ENCODE assay signal across 26 cellular contexts in the genomic region with DNA sequence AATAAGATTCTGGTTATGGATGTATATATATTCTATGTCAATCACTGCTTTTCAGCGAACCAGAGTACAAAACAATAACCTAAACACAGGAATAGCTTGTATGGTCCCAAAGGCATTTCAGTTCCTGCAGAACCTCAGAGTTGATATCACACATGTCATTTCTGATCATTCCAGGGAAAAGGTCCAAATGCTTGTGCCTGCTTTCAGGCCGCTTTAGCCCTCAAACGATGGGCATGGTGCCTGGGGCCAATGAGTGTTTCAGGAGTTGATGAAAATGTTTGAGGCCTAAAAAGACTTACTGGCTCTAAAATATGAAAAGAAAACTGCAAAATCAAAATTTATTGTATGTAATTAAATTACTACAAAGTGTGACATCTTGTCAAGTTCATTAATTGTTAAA. TPM values are rescaled to one million over a fixed set of nuclear protein-coding genes. Genes with fewer than 3 reads are reported as not detected.
"Had no signal": no experiment of that assay in that cellular context is flagged by ENCODE, and none has a peak within 500 bp of the region (broad histone marks: within the 10 kb centered on the region; RNA-seq: fewer than 3 reads in every experiment).

No MANE protein-coding gene starts in this region.

- H3K9me3 ChIP-seq: adrenal gland, esophagus muscularis mucosa, left lung, mucosa of descending colon, testis had no signal

- H3K36me3 ChIP-seq: adrenal gland, brain microvascular endothelial cell, left lung had no signal

- H3K4me3 ChIP-seq: adrenal gland, esophagus muscularis mucosa, left lung, mucosa of descending colon, smooth muscle cell, testis had no signal

- H3K27ac ChIP-seq: brain microvascular endothelial cell, left lung, testis, VCaP had no signal

- H3K4me1 ChIP-seq: adrenal gland, testis had no signal

- H3K27me3 ChIP-seq: adrenal gland, esophagus muscularis mucosa, left lung, testis had no signal

- DNase-seq: activated CD4-positive, alpha-beta T cell treated with anti-CD3 and anti-CD28 coated beads for 4 hours; activated CD4-positive, alpha-beta T cell treated with anti-CD3 and anti-CD28 coated beads, Interleukin-2, amount 50 U/mL, for 4 hours; activated effector memory CD4-positive, alpha-beta T cell treated with anti-CD3 and anti-CD28 coated beads, Interleukin-2, amount 50 U/mL, for 16 hours; activated naive CD4-positive, alpha-beta T cell treated with anti-CD3 and anti-CD28 coated beads for 36 hours; activated naive CD8-positive, alpha-beta T cell treated with anti-CD3 and anti-CD28 coated beads for 36 hours; activated T-cell treated with anti-CD3 and anti-CD28 coated beads for 4 hours; adrenal gland; brain microvascular endothelial cell; central memory CD4-positive, alpha-beta T cell; dermis blood vessel endothelial cell; effector CD4-positive, alpha-beta T cell; foreskin melanocyte; left lung; mucosa of descending colon; retina; stimulated activated CD4-positive, alpha-beta T cell treated with anti-CD3 and anti-CD28 coated beads, Interleukin-1b, Interleukin-23, amount 100 ng/mL, for 48 hours; stimulated activated CD4-positive, alpha-beta T cell treated with anti-CD3 and anti-CD28 coated beads, Interleukin-4, amount 100 ng/mL, for 4 hours; stimulated activated CD8-positive, alpha-beta memory T cell treated with anti-CD3 and anti-CD28 coated beads, Interleukin-4, amount 100 ng/mL, for 48 hours; stimulated activated naive CD8-positive, alpha-beta T cell treated with anti-CD3 and anti-CD28 coated beads, Interleukin-15, amount 100 ng/mL, for 72 hours; T-helper 1 cell; testis; trophoblast cell had no signal

- ATAC-seq: left lung; mucosa of descending colon; stimulated activated memory B cell treated with anti-CD40 and anti-IgM and Interleukin-4, amounts not matched to agents 10 μg/mL and 1 μg/mL and 100 μg/mL, for 72 hours; stimulated activated naive CD8-positive, alpha-beta T cell treated with anti-CD3 and anti-CD28 coated beads, Interleukin-15, amount 100 ng/mL, for 72 hours had no signal

RNA-seq across cellular contexts. Expression of gene ANGPTL2, which starts 22.8 kb away (rescaled TPM):
- total RNA-seq: activated naive CD4-positive, alpha-beta T cell treated with anti-CD3 and anti-CD28 coated beads for 36 hours; activated naive CD8-positive, alpha-beta T cell treated with anti-CD3 and anti-CD28 coated beads for 36 hours had no signal
